Comparison of ENCODE assay signal across 30 cellular contexts in genomic region chr9:115404311-115404710, GRCh38.
"Had no signal": no experiment of that assay in that cellular context is flagged by ENCODE, and none has a peak within 500 bp of the region (broad histone marks: within the 10 kb centered on the region; RNA-seq: fewer than 3 reads in every experiment).

No MANE protein-coding gene starts in this region.

- H3K9me3 Mint-ChIP-seq: activated B cell treated with CpG ODN at 0.5 μM for 24 hours; activated CD8-positive, alpha-beta T cell treated with anti-CD3 and anti-CD28 coated beads for 36 hours; activated T-cell treated with anti-CD3 and anti-CD28 coated beads, Interleukin-2, amount 50 U/mL, for 4 hours; dendritic cell treated with granulocyte-macrophage colony-stimulating factor and Interleukin-4, amounts not matched to agents 40 ng/mL and 50 ng/mL, for 4 days; T-helper 2 cell treated with Interferon-gamma antibody and Interleukin-4, amounts not matched to agents 5 μg/mL and 100 μg/mL, for 36 hours had no signal

- H3K27me3 ChIP-seq: body of pancreas, dorsolateral prefrontal cortex had no signal

- H3K27ac Mint-ChIP-seq: activated B cell treated with CpG ODN at 0.5 μM for 24 hours; activated CD8-positive, alpha-beta T cell treated with anti-CD3 and anti-CD28 coated beads for 36 hours; activated naive CD4-positive, alpha-beta T cell treated with anti-CD3 and anti-CD28 coated beads, Interleukin-2, amount 50 U/mL, for 24 hours; activated naive CD8-positive, alpha-beta T cell treated with anti-CD3 and anti-CD28 coated beads for 36 hours; activated T-helper 17 cell treated with anti-CD3 and anti-CD28 coated beads, Interleukin-2, amount 50 U/mL, for 72 hours; dendritic cell treated with granulocyte-macrophage colony-stimulating factor and Interleukin-4, amounts not matched to agents 40 ng/mL and 50 ng/mL, for 4 days; endodermal cell; T-helper 17 cell; T-helper 2 cell treated with Interferon-gamma antibody and Interleukin-4, amounts not matched to agents 5 μg/mL and 100 μg/mL, for 36 hours had no signal

- DNase-seq: activated B cell treated with CpG ODN at 0.5 μM for 24 hours; activated CD4-positive, alpha-beta T cell treated with anti-CD3 and anti-CD28 coated beads for 48 hours; activated CD4-positive, alpha-beta T cell treated with anti-CD3 and anti-CD28 coated beads, Interleukin-2, amount 50 U/mL, for 1 hour; activated CD4-positive, alpha-beta T cell treated with anti-CD3 and anti-CD28 coated beads, Interleukin-2, amount 50 U/mL, for 48 hours; activated CD8-positive, alpha-beta memory T cell treated with anti-CD3 and anti-CD28 coated beads for 24 hours; activated CD8-positive, alpha-beta T cell treated with anti-CD3 and anti-CD28 coated beads for 36 hours; activated effector memory CD4-positive, alpha-beta T cell treated with Interleukin-2 at 50 U/mL for 16 hours; activated gamma-delta T cell treated with Interleukin-2 at 50 U/mL for 16 hours; activated naive CD4-positive, alpha-beta T cell treated with Interleukin-2 at 50 U/mL for 16 hours; activated naive CD8-positive, alpha-beta T cell treated with anti-CD3 and anti-CD28 coated beads for 36 hours; activated T-cell treated with anti-CD3 and anti-CD28 coated beads, Interleukin-2, amount 50 U/mL, for 4 hours; amygdala; aorta; body of pancreas; caudate nucleus; dorsolateral prefrontal cortex; effector memory CD4-positive, alpha-beta T cell; endodermal cell; head of caudate nucleus; T-helper 1 cell; T-helper 17 cell; T1000; WERI-Rb-1 had no signal

- H3K4me1 Mint-ChIP-seq: activated B cell treated with CpG ODN at 0.5 μM for 24 hours; activated naive CD4-positive, alpha-beta T cell treated with anti-CD3 and anti-CD28 coated beads, Interleukin-2, amount 50 U/mL, for 24 hours; activated naive CD8-positive, alpha-beta T cell treated with anti-CD3 and anti-CD28 coated beads for 36 hours; activated T-helper 17 cell treated with anti-CD3 and anti-CD28 coated beads, Interleukin-2, amount 50 U/mL, for 72 hours; T-helper 17 cell had no signal

- H3K36me3 Mint-ChIP-seq: activated naive CD4-positive, alpha-beta T cell treated with anti-CD3 and anti-CD28 coated beads, Interleukin-2, amount 50 U/mL, for 24 hours; activated naive CD8-positive, alpha-beta T cell treated with anti-CD3 and anti-CD28 coated beads for 36 hours had no signal

- H3K4me3 Mint-ChIP-seq: activated B cell treated with CpG ODN at 0.5 μM for 24 hours; activated CD8-positive, alpha-beta T cell treated with anti-CD3 and anti-CD28 coated beads for 36 hours; activated naive CD4-positive, alpha-beta T cell treated with anti-CD3 and anti-CD28 coated beads, Interleukin-2, amount 50 U/mL, for 24 hours; activated naive CD8-positive, alpha-beta T cell treated with anti-CD3 and anti-CD28 coated beads for 36 hours; activated T-cell treated with anti-CD3 and anti-CD28 coated beads, Interleukin-2, amount 50 U/mL, for 4 hours; activated T-helper 17 cell treated with anti-CD3 and anti-CD28 coated beads, Interleukin-2, amount 50 U/mL, for 72 hours; dendritic cell treated with granulocyte-macrophage colony-stimulating factor and Interleukin-4, amounts not matched to agents 40 ng/mL and 50 ng/mL, for 4 days; endodermal cell; T-helper 17 cell; T-helper 2 cell treated with Interferon-gamma antibody and Interleukin-4, amounts not matched to agents 5 μg/mL and 100 μg/mL, for 36 hours had no signal

- H3K27me3 Mint-ChIP-seq: activated B cell treated with CpG ODN at 0.5 μM for 24 hours; dendritic cell treated with granulocyte-macrophage colony-stimulating factor and Interleukin-4, amounts not matched to agents 40 ng/mL and 50 ng/mL, for 4 days had no signal

- ATAC-seq: activated CD4-positive, CD25-positive, alpha-beta regulatory T cell treated with anti-CD3 and anti-CD28 coated beads, Interleukin-2, amount 50 U/mL, for 24 hours; activated CD8-positive, alpha-beta T cell treated with anti-CD3 and anti-CD28 coated beads for 36 hours; activated T-cell treated with anti-CD3 and anti-CD28 coated beads, Interleukin-2, amount 50 U/mL, for 4 hours; activated T-helper 17 cell treated with anti-CD3 and anti-CD28 coated beads, Interleukin-2, amount 50 U/mL, for 72 hours; body of pancreas; esophagus mucosa; T-helper 17 cell had no signal

- H3K9me3 ChIP-seq: body of pancreas had no signal

- H3K4me3 ChIP-seq: body of pancreas, coronary artery, dorsolateral prefrontal cortex had no signal

- H3K4me1 ChIP-seq: body of pancreas had no signal

- H3K36me3 ChIP-seq: WERI-Rb-1 had no signal

- H3K27ac ChIP-seq: body of pancreas, coronary artery, dorsolateral prefrontal cortex, WERI-Rb-1 had no signal
